In the genomic region with DNA sequence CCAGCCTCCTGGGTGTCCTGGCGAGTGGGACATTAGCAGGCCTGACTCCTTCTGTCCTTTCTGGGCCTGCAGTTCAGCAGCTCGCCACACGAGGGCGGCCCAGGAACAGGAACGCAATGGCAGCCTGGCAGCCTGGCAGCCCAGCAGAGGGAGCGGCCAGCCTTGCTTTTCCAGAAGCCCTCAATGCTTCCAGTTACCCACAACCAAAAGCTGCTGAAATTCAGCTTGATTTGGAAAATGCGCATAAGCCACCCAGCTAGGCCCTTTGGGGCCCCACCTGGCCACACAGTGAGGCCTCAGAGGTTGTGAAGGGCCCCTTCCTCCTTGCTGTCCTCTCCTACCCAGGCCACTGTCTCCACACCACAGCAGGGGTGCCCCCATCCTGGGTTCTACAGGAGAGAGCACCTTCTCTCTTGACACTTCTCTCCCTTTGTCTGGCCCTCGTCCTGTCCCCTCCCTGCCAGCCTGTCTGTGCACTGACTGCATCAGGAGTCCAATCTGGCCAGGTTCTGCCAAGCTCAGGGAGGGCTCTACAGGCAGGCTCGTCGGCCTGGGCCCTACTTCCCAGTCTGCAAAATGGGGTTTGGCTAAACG, we compare ENCODE assay signal across 8 cellular contexts.
A peak's percentile ranks its signal among the peaks of the same experiment; 100 is the strongest.
DNase-seq lines count a peak whose midpoint lies in the region; ATAC-seq and TF ChIP-seq lines count a peak whose summit lies in the region.

No MANE protein-coding gene starts in this region.

- H3K4me3 ChIP-seq in CD8-positive, alpha-beta memory T cell (ENCODE audit: low read length): no peak overlapping the region
- no peak overlapping the region for H3K4me3 ChIP-seq in HAP-1
- H3K4me3 ChIP-seq in dorsolateral prefrontal cortex: peak overlapping the region in 16 of 59 donors; percentile 1 to 43 (median 20)
- no peak overlapping the region for H3K4me3 ChIP-seq in lower lobe of right lung

- DNase-seq in CD8-positive, alpha-beta memory T cell: peak; percentile 66 to 84 (median 78)
- peak; percentile 57 to 92 for DNase-seq in HAP-1 (ENCODE audit: low spot score in 2 of 2)
- DNase-seq in NCI-H524 (lab: John Stamatoyannopoulos, UW): peak; percentile 15 to 72
- peak; percentile 87 for DNase-seq in activated CD4-positive, alpha-beta memory T cell treated with anti-CD3 and anti-CD28 coated beads for 36 hours
- DNase-seq in dorsolateral prefrontal cortex: peak; percentile 91 to 99 (median 95)
- DNase-seq in lower lobe of right lung: peak; percentile 92
- DNase-seq in stimulated activated CD4-positive, alpha-beta T cell treated with anti-CD3 and anti-CD28 coated beads, TNF-alpha, amount 100 ng/mL, for 4 hours (ENCODE audit: low read depth in 3 of 3): peak; percentile 71 to 82 (median 77)

- H3K4me1 ChIP-seq in CD8-positive, alpha-beta memory T cell (ENCODE audit: insufficient read depth, low read length): no peaks in the 10 kb centered on the region
- H3K4me1 ChIP-seq in HAP-1 (no peaks in the 10 kb centered on the region; the same call in none of the 2 replicates), lower lobe of right lung (peaks cover 7% of the 10 kb centered on the region)

- in situ Hi-C loops in HAP-1 (cut with MboI; ENCODE audit: low sequenced_read_pairs): loop anchor here (25.0 kb wide), 1 partner anchor 645 kb away; the partner anchor contains the start of gene SLC45A1

- H3K9me3 Mint-ChIP-seq in CD8-positive, alpha-beta memory T cell: no peaks in the 10 kb centered on the region
- no peaks in the 10 kb centered on the region for H3K9me3 Mint-ChIP-seq in activated CD4-positive, alpha-beta memory T cell treated with anti-CD3 and anti-CD28 coated beads for 36 hours

- ATAC-seq in lower lobe of right lung (peak; percentile 89 to 91), HG02571 (IDR thresholded peaks at IDR 0.05; ENCODE audit: unreplicated experiment) (no peak)

- peaks cover 0 to 16% (median 8%) of the 10 kb centered on the region in 3 donors for H3K4me1 Mint-ChIP-seq in CD8-positive, alpha-beta memory T cell
- H3K4me1 Mint-ChIP-seq in activated CD4-positive, alpha-beta memory T cell treated with anti-CD3 and anti-CD28 coated beads for 36 hours (ENCODE audit: low read depth): no peaks in the 10 kb centered on the region

- H3K27me3 ChIP-seq in CD8-positive, alpha-beta memory T cell (ENCODE audit: insufficient read depth, low read length, poor library complexity, severe bottlenecking): no peaks in the 10 kb centered on the region
- H3K27me3 ChIP-seq in HAP-1 (ENCODE audit: low read depth) (no peaks in the 10 kb centered on the region), dorsolateral prefrontal cortex (no peaks in the 10 kb centered on the region), lower lobe of right lung (ENCODE audit: low read depth) (peaks cover 6% of the 10 kb centered on the region)

- TF ChIP-seq CTCF in dorsolateral prefrontal cortex (IDR thresholded peaks at IDR 0.05 in 54 of 56, conservative IDR thresholded peaks at IDR 0.05 in 2 of 56; ENCODE audit: low read depth in 1 of 56, partially characterized antibody in 56 of 56) (peak; percentile 99 to 100 (median 100)), lower lobe of right lung (IDR thresholded peaks at IDR 0.05) (peak; percentile 100)

- no peaks in the 10 kb centered on the region for H3K36me3 Mint-ChIP-seq in CD8-positive, alpha-beta memory T cell
- H3K36me3 Mint-ChIP-seq in activated CD4-positive, alpha-beta memory T cell treated with anti-CD3 and anti-CD28 coated beads for 36 hours: no peaks in the 10 kb centered on the region

- intact Hi-C loops in activated CD4-positive, alpha-beta memory T cell treated with anti-CD3 and anti-CD28 coated beads for 36 hours (cut with micrococcal nuclease): loop anchor here (1.0 kb wide), 2 partner anchors 86 to 235 kb away; no protein-coding TSS in a partner anchor
- intact Hi-C loops in dorsolateral prefrontal cortex (cut with DNase I): loop anchor here (1.0 to 5.0 kb wide), 6 partner anchors 13 to 235 kb away; partner anchors contain the start of gene PER3 (in 1 of the 2)
- intact Hi-C loops in lower lobe of right lung (cut with DNase I): loop anchor here (10.0 kb wide), 1 partner anchor 237 kb away; no protein-coding TSS in a partner anchor

- H3K4me3 Mint-ChIP-seq in CD8-positive, alpha-beta memory T cell: peak overlapping the region in 1 of 7 donors; percentile 74
- H3K4me3 Mint-ChIP-seq in activated CD4-positive, alpha-beta memory T cell treated with anti-CD3 and anti-CD28 coated beads for 36 hours: no peak overlapping the region

- POLR2A ChIA-PET in CD8-positive, alpha-beta memory T cell (lab: Charles Lee): no interaction called here
- POLR2A ChIA-PET in activated CD4-positive, alpha-beta memory T cell treated with anti-CD3 and anti-CD28 coated beads for 36 hours (lab: Charles Lee): interaction anchor here (0.8 to 0.9 kb wide), 2 partner anchors 84 to 85 kb away, joined by 3 read pairs; no protein-coding TSS in a partner anchor

- peak overlapping the region in 1 of 8 donors; percentile 61 for H3K27ac Mint-ChIP-seq in CD8-positive, alpha-beta memory T cell
- no peak overlapping the region for H3K27ac Mint-ChIP-seq in activated CD4-positive, alpha-beta memory T cell treated with anti-CD3 and anti-CD28 coated beads for 36 hours

- CTCF ChIA-PET in CD8-positive, alpha-beta memory T cell (lab: Charles Lee): interaction anchor here (0.9 to 9.2 kb wide), 19 partner anchors 9 to 236 kb away, joined by 3 to 214 read pairs (median 7); partner anchors contain the start of gene VAMP3
- CTCF ChIA-PET in activated CD4-positive, alpha-beta memory T cell treated with anti-CD3 and anti-CD28 coated beads for 36 hours (lab: Charles Lee): interaction anchor here (0.6 to 11.9 kb wide), 30 partner anchors 9 to 648 kb away, joined by 3 to 506 read pairs (median 4); no protein-coding TSS in a partner anchor

- H3K36me3 ChIP-seq in CD8-positive, alpha-beta memory T cell (ENCODE audit: insufficient read depth, low read length): no peaks in the 10 kb centered on the region
- no peaks in the 10 kb centered on the region for H3K36me3 ChIP-seq in HAP-1 (replicated peaks)
- H3K36me3 ChIP-seq in lower lobe of right lung: no peaks in the 10 kb centered on the region

- H3K9me3 ChIP-seq in CD8-positive, alpha-beta memory T cell (ENCODE audit: low read length): no peaks in the 10 kb centered on the region
- no peaks in the 10 kb centered on the region for H3K9me3 ChIP-seq in HAP-1
- H3K9me3 ChIP-seq in lower lobe of right lung: no peaks in the 10 kb centered on the region

- no peak overlapping the region for H3K27ac ChIP-seq in CD8-positive, alpha-beta memory T cell (ENCODE audit: low read depth, low read length)
- H3K27ac ChIP-seq in dorsolateral prefrontal cortex: peak overlapping the region; percentile 72 to 99 (median 97)
- H3K27ac ChIP-seq in lower lobe of right lung: no peak overlapping the region

- peaks cover 0 to 5% of the 10 kb centered on the region in 2 donors for H3K27me3 Mint-ChIP-seq in CD8-positive, alpha-beta memory T cell
- H3K27me3 Mint-ChIP-seq in activated CD4-positive, alpha-beta memory T cell treated with anti-CD3 and anti-CD28 coated beads for 36 hours: peaks cover 5% of the 10 kb centered on the region

Comparison
In these comparisons a context has a peak if more than half of its experiments do, and no peak if none do; other contexts are left out.
1. DNase-seq: peak in every context shown above with its lines; median percentile 95 in dorsolateral prefrontal cortex; 92 in lower lobe of right lung; 87 in activated CD4-positive, alpha-beta memory T cell treated with anti-CD3 and anti-CD28 coated beads for 36 hours; 78 in CD8-positive, alpha-beta memory T cell; 77 in stimulated activated CD4-positive, alpha-beta T cell treated with anti-CD3 and anti-CD28 coated beads, TNF-alpha, amount 100 ng/mL, for 4 hours; 74 in HAP-1; 44 in NCI-H524.
2. H3K27ac ChIP-seq: peak in dorsolateral prefrontal cortex (59 of 59); none in CD8-positive, alpha-beta memory T cell (single experiment) and lower lobe of right lung (single experiment).